In the genomic region with DNA sequence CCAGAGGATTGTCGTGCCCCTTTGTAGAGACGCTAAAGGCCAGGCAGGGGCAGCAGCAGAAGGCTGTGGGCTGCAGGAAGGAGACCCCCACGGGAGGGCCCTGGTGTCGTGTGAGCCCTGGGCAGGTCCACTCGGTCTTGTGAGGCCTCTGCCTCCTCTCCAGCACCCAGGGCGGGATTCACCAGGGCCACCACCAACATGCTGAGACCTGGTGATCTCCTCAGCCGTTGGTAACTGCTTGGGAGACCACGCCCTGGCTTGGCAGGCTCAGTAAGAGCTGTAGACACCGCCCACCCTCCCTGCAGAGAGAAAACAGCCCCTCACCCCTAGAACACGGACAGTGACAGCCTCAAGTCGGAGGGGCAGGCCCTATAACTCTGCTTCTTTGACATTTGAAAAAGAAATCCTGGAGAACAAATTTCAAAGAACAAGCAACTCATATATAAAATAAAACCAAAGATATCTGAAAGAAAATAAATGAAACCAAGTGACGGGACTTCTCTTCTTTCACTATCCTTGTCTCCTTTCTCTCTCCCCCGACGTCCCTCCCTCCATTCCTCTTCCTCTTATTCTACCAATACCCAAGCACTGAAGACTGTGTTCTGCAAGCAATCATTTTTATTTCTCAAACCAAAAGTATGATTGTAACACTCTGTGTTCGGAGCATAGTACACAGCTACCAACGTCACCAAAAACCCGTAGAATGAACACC, we compare ENCODE assay signal across 11 cellular contexts. TPM values are rescaled to one million over a fixed set of nuclear protein-coding genes. Genes with fewer than 3 reads are reported as not detected.
A peak's percentile ranks its signal among the peaks of the same experiment; 100 is the strongest.
DNase-seq lines count a peak whose midpoint lies in the region; ATAC-seq and TF ChIP-seq lines count a peak whose summit lies in the region.
"Had no signal": no experiment of that assay in that cellular context is flagged by ENCODE, and none has a peak within 500 bp of the region (broad histone marks: within the 10 kb centered on the region; RNA-seq: fewer than 3 reads in every experiment).

No MANE protein-coding gene starts in this region.

- H3K36me3 Mint-ChIP-seq in activated naive CD8-positive, alpha-beta T cell = peaks cover 17% of the 10 kb centered on the region

- TF ChIP-seq CTCF in lower leg skin (IDR thresholded peaks at IDR 0.05) (no peak), vagina (IDR thresholded peaks at IDR 0.05) (no peak)

- H3K36me3 ChIP-seq in vagina = no peaks in the 10 kb centered on the region
- H3K36me3 ChIP-seq: pancreas had no signal

- no peak for ATAC-seq in Right ventricle myocardium superior (ENCODE audit: poor library complexity)
- ATAC-seq: pancreas had no signal

- H3K4me1 Mint-ChIP-seq in activated naive CD8-positive, alpha-beta T cell (ENCODE audit: low read depth) = peaks cover 89% of the 10 kb centered on the region

- intact Hi-C loops in Right ventricle myocardium superior (cut with DNase I) = no loop called here
- intact Hi-C loops in cardiac septum (cut with DNase I) = no loop called here
- intact Hi-C loops in lower leg skin (cut with DNase I; ENCODE audit: low total_unique reads) = no loop called here
- intact Hi-C loops in vagina (cut with DNase I) = no loop called here

- TF ChIP-seq POLR2A in lower leg skin (IDR thresholded peaks at IDR 0.05) = no peak
- no peak for TF ChIP-seq POLR2A in vagina (IDR thresholded peaks at IDR 0.05)

- H3K27me3 ChIP-seq in vagina = no peaks in the 10 kb centered on the region
- H3K27me3 ChIP-seq: pancreas had no signal

- no peaks in the 10 kb centered on the region for H3K27me3 Mint-ChIP-seq in activated naive CD8-positive, alpha-beta T cell

- DNase-seq in Right ventricle myocardium superior (peak; percentile 48), cardiac septum (ENCODE audit: low spot score) (no peak), lower leg skin (ENCODE audit: low spot score in 2 of 2) (peak; percentile 77 to 87), vagina (ENCODE audit: extremely low spot score in 2 of 2) (peak; percentile 79 to 85), activated gamma-delta T cell treated with Interleukin-2 at 50 U/mL for 16 hours (no peak), C1 segment of cervical spinal cord (lab: John Stamatoyannopoulos, UW) (no peak), HuH-7 (ENCODE audit: low spot score) (no peak)
- DNase-seq: activated CD4-positive, alpha-beta T cell treated with anti-CD3 and anti-CD28 coated beads for 1 hour; caudate nucleus had no signal

- peak overlapping the region; percentile 84 for H3K27ac Mint-ChIP-seq in activated naive CD8-positive, alpha-beta T cell

- H3K4me3 ChIP-seq in lower leg skin (ENCODE audit: low read depth, poor library complexity, severe bottlenecking) (no peak overlapping the region), vagina (no peak overlapping the region)
- H3K4me3 ChIP-seq: pancreas had no signal

- H3K4me3 Mint-ChIP-seq in activated naive CD8-positive, alpha-beta T cell = peak overlapping the region; percentile 8

- no peaks in the 10 kb centered on the region for H3K9me3 ChIP-seq in vagina
- H3K9me3 ChIP-seq: pancreas had no signal

- H3K27ac ChIP-seq in vagina = peak overlapping the region; percentile 95

- peaks cover 88% of the 10 kb centered on the region for H3K4me1 ChIP-seq in vagina

- 41 to 47% methylated on average over 17 of the region's 17 CpGs for WGBS in lower leg skin, 2 donors

- H3K9me3 Mint-ChIP-seq in activated naive CD8-positive, alpha-beta T cell (ENCODE audit: low read depth) = peaks cover 4% of the 10 kb centered on the region

RNA-seq across cellular contexts. Expression of gene MBP, which starts 21.0 kb away (rescaled TPM):
- total RNA-seq in Right ventricle myocardium superior (29.9 TPM), cardiac septum (37.7 TPM), lower leg skin (10 to 100 TPM; 45.0 to 60.0 (median 51.9) TPM), vagina (33.6 TPM)

Comparison
In these comparisons a context has a peak if more than half of its experiments do, and no peak if none do; other contexts are left out.
1. DNase-seq: peak in Right ventricle myocardium superior (single experiment), lower leg skin (2 of 2) and vagina (2 of 2); none in cardiac septum (single experiment), activated gamma-delta T cell treated with Interleukin-2 at 50 U/mL for 16 hours (single experiment), C1 segment of cervical spinal cord (0 of 14) and HuH-7 (single experiment).